In the genomic region with DNA sequence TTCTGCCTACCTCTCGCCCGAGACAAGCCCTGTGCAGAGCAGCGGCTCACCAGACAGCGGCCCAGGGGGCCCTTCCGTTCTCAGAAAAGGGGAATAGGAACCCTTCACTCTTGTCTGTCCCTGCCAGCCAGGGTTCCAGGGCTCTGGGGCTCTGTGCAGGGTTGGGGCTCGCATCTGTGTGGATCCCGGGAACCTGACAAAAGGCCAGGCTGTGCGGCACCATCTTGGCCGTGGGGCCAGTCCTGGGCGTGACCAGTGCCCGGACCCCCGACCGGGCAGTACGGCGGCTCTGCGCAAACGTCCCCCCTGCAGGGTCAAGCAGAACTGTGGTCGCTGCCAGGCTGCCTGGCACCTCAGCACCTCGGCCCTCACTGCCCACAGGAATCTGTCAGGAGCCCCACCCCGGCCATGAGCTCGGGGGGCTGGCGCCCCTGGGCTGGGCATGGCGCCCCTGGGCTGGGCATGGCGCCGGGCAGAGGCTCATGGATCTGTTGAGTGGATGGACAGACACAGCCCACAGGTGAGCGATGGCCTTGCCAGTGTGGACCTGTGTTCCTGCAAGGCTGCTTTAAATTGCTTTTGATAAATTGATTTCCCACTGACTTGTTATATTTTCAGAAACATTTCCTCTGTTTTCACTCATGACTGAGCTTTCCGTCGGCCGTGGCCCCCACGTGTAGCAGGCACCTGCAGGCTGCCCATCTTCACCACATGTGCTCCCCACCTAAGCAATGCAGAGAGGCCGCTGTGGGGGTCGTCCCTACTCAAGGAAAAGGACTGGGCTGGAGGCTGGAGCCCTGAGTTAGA, we compare ENCODE assay signal across 2 cellular contexts.
TF ChIP-seq lines count a peak whose summit lies in the region.

No MANE protein-coding gene starts in this region.

TF ChIP-seq in HepG2, 621 proteins besides CTCF, POLR2A, EP300 and RAD21:
- TF ChIP-seq, protein P1, sequence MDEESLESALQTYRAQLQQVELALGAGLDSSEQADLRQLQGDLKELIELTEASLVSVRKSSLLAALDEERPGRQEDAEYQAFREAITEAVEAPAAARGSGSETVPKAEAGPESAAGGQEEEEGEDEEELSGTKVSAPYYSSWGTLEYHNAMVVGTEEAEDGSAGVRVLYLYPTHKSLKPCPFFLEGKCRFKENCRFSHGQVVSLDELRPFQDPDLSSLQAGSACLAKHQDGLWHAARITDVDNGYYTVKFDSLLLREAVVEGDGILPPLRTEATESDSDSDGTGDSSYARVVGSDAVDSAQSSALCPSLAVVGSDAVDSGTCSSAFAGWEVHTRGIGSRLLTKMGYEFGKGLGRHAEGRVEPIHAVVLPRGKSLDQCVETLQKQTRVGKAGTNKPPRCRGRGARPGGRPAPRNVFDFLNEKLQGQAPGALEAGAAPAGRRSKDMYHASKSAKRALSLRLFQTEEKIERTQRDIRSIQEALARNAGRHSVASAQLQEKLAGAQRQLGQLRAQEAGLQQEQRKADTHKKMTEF (CRISPR knock-in tag; IDR thresholded peaks at IDR 0.05): no peak
- no peak for TF ChIP-seq ZNF383 (CRISPR knock-in tag; IDR thresholded peaks at IDR 0.05; ENCODE audit: borderline replicate concordance)
- no peak for TF ChIP-seq POLR2AphosphoS5 (IDR thresholded peaks at IDR 0.05; ENCODE audit: low read depth, low read length)
- no peak for TF ChIP-seq ZNF224 (CRISPR knock-in tag; IDR thresholded peaks at IDR 0.05)
- TF ChIP-seq ZNF431 (CRISPR knock-in tag; IDR thresholded peaks at IDR 0.05; ENCODE audit: borderline replicate concordance, low read depth): no peak
- TF ChIP-seq ZNF343 (CRISPR knock-in tag; IDR thresholded peaks at IDR 0.05): no peak
- TF ChIP-seq ZFP37 (CRISPR knock-in tag; IDR thresholded peaks at IDR 0.05; ENCODE audit: borderline replicate concordance): no peak
- TF ChIP-seq, protein P2, sequence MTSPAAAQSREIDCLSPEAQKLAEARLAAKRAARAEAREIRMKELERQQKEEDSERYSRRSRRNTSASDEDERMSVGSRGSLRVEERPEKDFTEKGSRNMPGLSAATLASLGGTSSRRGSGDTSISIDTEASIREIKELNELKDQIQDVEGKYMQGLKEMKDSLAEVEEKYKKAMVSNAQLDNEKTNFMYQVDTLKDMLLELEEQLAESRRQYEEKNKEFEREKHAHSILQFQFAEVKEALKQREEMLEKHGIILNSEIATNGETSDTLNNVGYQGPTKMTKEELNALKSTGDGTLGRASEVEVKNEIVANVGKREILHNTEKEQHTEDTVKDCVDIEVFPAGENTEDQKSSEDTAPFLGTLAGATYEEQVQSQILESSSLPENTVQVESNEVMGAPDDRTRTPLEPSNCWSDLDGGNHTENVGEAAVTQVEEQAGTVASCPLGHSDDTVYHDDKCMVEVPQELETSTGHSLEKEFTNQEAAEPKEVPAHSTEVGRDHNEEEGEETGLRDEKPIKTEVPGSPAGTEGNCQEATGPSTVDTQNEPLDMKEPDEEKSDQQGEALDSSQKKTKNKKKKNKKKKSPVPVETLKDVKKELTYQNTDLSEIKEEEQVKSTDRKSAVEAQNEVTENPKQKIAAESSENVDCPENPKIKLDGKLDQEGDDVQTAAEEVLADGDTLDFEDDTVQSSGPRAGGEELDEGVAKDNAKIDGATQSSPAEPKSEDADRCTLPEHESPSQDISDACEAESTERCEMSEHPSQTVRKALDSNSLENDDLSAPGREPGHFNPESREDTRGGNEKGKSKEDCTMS (CRISPR knock-in tag; conservative IDR thresholded peaks at IDR 0.05): no peak
- no peak for TF ChIP-seq ZBTB2 (CRISPR knock-in tag; IDR thresholded peaks at IDR 0.05; ENCODE audit: low read depth)
- no peak for TF ChIP-seq CREB3 (CRISPR knock-in tag; IDR thresholded peaks at IDR 0.05)
- no peak for TF ChIP-seq ZNF296 (CRISPR knock-in tag; conservative IDR thresholded peaks at IDR 0.05)
- TF ChIP-seq ZNF235 (CRISPR knock-in tag; IDR thresholded peaks at IDR 0.05; ENCODE audit: borderline replicate concordance): no peak

TF ChIP-seq in H1, 55 proteins besides CTCF, POLR2A, EP300 and RAD21:
- TF ChIP-seq CBX8 (IDR thresholded peaks at IDR 0.05; ENCODE audit: borderline replicate concordance, low read depth, low read length) (no peak), HDAC2 (IDR thresholded peaks at IDR 0.05; ENCODE audit: borderline replicate concordance in 1 of 2, low read depth in 2 of 2, low read length in 2 of 2) (no peak), TBP (IDR thresholded peaks at IDR 0.05; ENCODE audit: low read depth, low read length) (no peak), RFX5 (IDR thresholded peaks at IDR 0.05; ENCODE audit: borderline replicate concordance, low read depth, low read length) (no peak), CHD2 (IDR thresholded peaks at IDR 0.05; ENCODE audit: low read length) (no peak), RNF2 (IDR thresholded peaks at IDR 0.05; ENCODE audit: borderline replicate concordance, low read depth, low read length, missing control alignments, poor library complexity, severe bottlenecking) (no peak), TEAD4 (IDR thresholded peaks at IDR 0.05; ENCODE audit: low read depth, low read length) (no peak), CBX5 (IDR thresholded peaks at IDR 0.05; ENCODE audit: low read depth, low read length) (no peak), MAFK (IDR thresholded peaks at IDR 0.05; ENCODE audit: low read depth, low read length) (no peak), SP1 (IDR thresholded peaks at IDR 0.05; ENCODE audit: low read depth, low read length) (no peak), CTBP2 (IDR thresholded peaks at IDR 0.05; ENCODE audit: borderline replicate concordance, insufficient read depth, insufficient read length, low read length) (no peak)
- TF ChIP-seq, protein P3, sequence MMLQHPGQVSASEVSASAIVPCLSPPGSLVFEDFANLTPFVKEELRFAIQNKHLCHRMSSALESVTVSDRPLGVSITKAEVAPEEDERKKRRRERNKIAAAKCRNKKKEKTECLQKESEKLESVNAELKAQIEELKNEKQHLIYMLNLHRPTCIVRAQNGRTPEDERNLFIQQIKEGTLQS (IDR thresholded peaks at IDR 0.05; ENCODE audit: insufficient read depth, low read depth, low read length): no peak
